Comparison of ENCODE assay signal across 1 cellular context in genomic region chr4:2500547-2500946, GRCh38.
TF ChIP-seq lines count a peak whose summit lies in the region.

No MANE protein-coding gene starts in this region.

TF ChIP-seq in GM23338, 12 proteins besides CTCF, POLR2A, EP300 and RAD21 (continued from another document):
- TF ChIP-seq REST (IDR thresholded peaks at IDR 0.05; ENCODE audit: unreplicated experiment) (no peak), ZNF462 (CRISPR knock-in tag; IDR thresholded peaks at IDR 0.05) (no peak), JUNB (IDR thresholded peaks at IDR 0.05; ENCODE audit: unreplicated experiment) (no peak), CREB1 (CRISPR knock-in tag; IDR thresholded peaks at IDR 0.05; ENCODE audit: low read depth) (no peak)
